8 cellular contexts compared by ENCODE assay signal in genomic region chr1:151146072-151146415, GRCh38. TPM values are rescaled to one million over a fixed set of nuclear protein-coding genes. Genes with fewer than 3 reads are reported as not detected.
A peak's percentile ranks its signal among the peaks of the same experiment; 100 is the strongest.
DNase-seq lines count a peak whose midpoint lies in the region; ATAC-seq and TF ChIP-seq lines count a peak whose summit lies in the region.

No MANE protein-coding gene starts in this region.

- TF ChIP-seq CTCF in SU-DHL-6 (IDR thresholded peaks at IDR 0.05; ENCODE audit: insufficient read depth, low read length, poor library complexity, severe bottlenecking) (no peak), foreskin fibroblast (IDR thresholded peaks at IDR 0.05; ENCODE audit: low read depth, low read length) (no peak), psoas muscle (IDR thresholded peaks at IDR 0.05) (no peak)

- H3K4me2 ChIP-seq in SU-DHL-6 (ENCODE audit: low read depth, low read length, poor library complexity, severe bottlenecking), result peak overlapping the region; percentile 90

- H3K27me3 ChIP-seq in SU-DHL-6 (ENCODE audit: low read length), result no peaks in the 10 kb centered on the region
- no peaks in the 10 kb centered on the region for H3K27me3 ChIP-seq in psoas muscle (ENCODE audit: insufficient read depth in 3 of 3, low read length in 2 of 3)

- no peaks in the 10 kb centered on the region for H4K20me1 ChIP-seq in SU-DHL-6 (ENCODE audit: low read depth, low read length)

- peak in 2 of 3 experiments; percentile 62 to 64 for DNase-seq in NCI-H1417 (lab: John Stamatoyannopoulos, UW)
- no peak for DNase-seq in NCI-H1417 treated with DMSO at 0.1 percent for 48 hours (lab: John Stamatoyannopoulos, UW)
- peak in 1 of 2 donors; percentile 46 for DNase-seq in foreskin fibroblast
- no peak for DNase-seq in psoas muscle
- no peak for DNase-seq in retina

- H3K36me3 ChIP-seq in SU-DHL-6 (ENCODE audit: low read length), result no peaks in the 10 kb centered on the region
- peaks cover 0 to 5% of the 10 kb centered on the region in 2 donors for H3K36me3 ChIP-seq in psoas muscle (ENCODE audit: insufficient read depth in 1 of 2, low read depth in 1 of 2)

- ATAC-seq in psoas muscle (peak in 1 of 4 donors; percentile 0), GM21447 (IDR thresholded peaks at IDR 0.05; ENCODE audit: unreplicated experiment) (no peak), HG03571 (IDR thresholded peaks at IDR 0.05; ENCODE audit: unreplicated experiment) (no peak)

- H3K9me3 ChIP-seq in SU-DHL-6 (ENCODE audit: insufficient read depth, low read length) (no peaks in the 10 kb centered on the region), psoas muscle (no peaks in the 10 kb centered on the region)

- H3K79me2 ChIP-seq in SU-DHL-6 (ENCODE audit: insufficient read depth, low read length), result no peaks in the 10 kb centered on the region

- intact Hi-C loops in psoas muscle (cut with DNase I), result no loop called here

- peaks cover 53% of the 10 kb centered on the region for H3K4me1 ChIP-seq in psoas muscle

- H2AFZ ChIP-seq in SU-DHL-6 (ENCODE audit: low read depth, low read length, severe bottlenecking), result peak overlapping the region; percentile 95

- H3K9me2 ChIP-seq in SU-DHL-6 (replicated peaks; ENCODE audit: insufficient read depth, low read length), result no peaks in the 10 kb centered on the region

- H3K27ac ChIP-seq in SU-DHL-6 (ENCODE audit: low read depth, low read length) (no peak overlapping the region), psoas muscle (peak overlapping the region; percentile 89)

- H3F3A ChIP-seq in SU-DHL-6 (ENCODE audit: insufficient read depth), result no peaks in the 10 kb centered on the region

- peak overlapping the region; percentile 41 for H3K9ac ChIP-seq in SU-DHL-6 (ENCODE audit: low read length)

- H3K4me3 ChIP-seq in SU-DHL-6 (ENCODE audit: insufficient read depth, low read length, poor library complexity, severe bottlenecking) (peak overlapping the region; percentile 81), foreskin fibroblast (ENCODE audit: low read depth in 1 of 2, low read length in 2 of 2) (peak overlapping the region; percentile 59 to 75), psoas muscle (peak overlapping the region; percentile 76)

- 1% methylated on average over 26 of the region's 26 CpGs for WGBS in psoas muscle, 3 donors

RNA-seq across cellular contexts. Expression of gene SEMA6C, which starts 0.4 kb away (rescaled TPM):
- total RNA-seq in psoas muscle, result 100 to 1,000 TPM in 2 of 4 donors, 10 to 100 TPM in 2; 56.3 to 145 (median 101) TPM
- 10 to 100 TPM in 2 of 3 donors, 1 to 10 TPM in 1; 8.9 to 46.3 (median 29.5) TPM for polyA plus RNA-seq in psoas muscle

RNA-seq across cellular contexts. Expression of gene TNFAIP8L2, which starts 10.4 kb away (rescaled TPM):
- 1 to 10 TPM in 1 of 4 donors, under 1 TPM in 3; 0.56 to 1.3 (median 0.74) TPM for total RNA-seq in psoas muscle
- polyA plus RNA-seq in psoas muscle, result 1 to 10 TPM in 2 of 3 donors, under 1 TPM in 1; 0.62 to 1.1 (median 1.1) TPM

RNA-seq across cellular contexts. Expression of gene LYSMD1, which starts 19.7 kb away (rescaled TPM):
- total RNA-seq in psoas muscle, result 10 to 100 TPM in 3 of 4 donors, 1 to 10 TPM in 1; 6.7 to 17.5 (median 12.3) TPM
- polyA plus RNA-seq in psoas muscle, result 10 to 100 TPM in 1 of 3 donors, 1 to 10 TPM in 2; 8.4 to 18.0 (median 8.6) TPM

RNA-seq across cellular contexts. Expression of gene SCNM1, which starts 19.9 kb away (rescaled TPM):
- 10 to 100 TPM; 23.6 to 47.9 (median 39.5) TPM for total RNA-seq in psoas muscle
- 10 to 100 TPM; 71.0 to 78.7 (median 72.3) TPM for polyA plus RNA-seq in psoas muscle

RNA-seq across cellular contexts. Expression of gene TMOD4, which starts 29.7 kb away (rescaled TPM):
- total RNA-seq in psoas muscle, result 100 to 1,000 TPM; 102 to 434 (median 407) TPM
- polyA plus RNA-seq in psoas muscle, result 100 to 1,000 TPM in 2 of 3 donors, 10 to 100 TPM in 1; 17.6 to 274 (median 154) TPM

Comparison
In these comparisons a context has a peak if more than half of its experiments do, and no peak if none do; other contexts are left out.
1. DNase-seq: peak in NCI-H1417 (2 of 3); none in NCI-H1417 treated with DMSO at 0.1 percent for 48 hours (single experiment), psoas muscle (0 of 2) and retina (single experiment).
2. Peak in every context shown above with its lines, with median percentiles within 50 percentile points of each other: H3K4me3 ChIP-seq.